ENCODE assay signal across 29 cellular contexts in genomic region chr9:81517954-81518353, GRCh38.
DNase-seq lines count a peak whose midpoint lies in the region; FAIRE-seq and TF ChIP-seq lines count a peak whose summit lies in the region.
"Had no signal": no experiment of that assay in that cellular context is flagged by ENCODE, and none has a peak within 500 bp of the region (broad histone marks: within the 10 kb centered on the region; RNA-seq: fewer than 3 reads in every experiment).

No MANE protein-coding gene starts in this region.

- DNase-seq in GM12865 (ENCODE audit: low read depth), result peak; percentile 9
- DNase-seq in NCI-H1417 treated with DMSO at 0.1 percent for 48 hours (lab: John Stamatoyannopoulos, UW), result peak; percentile 89
- peak; percentile 51 for DNase-seq in NCI-H2196 treated with DMSO at 0.1 percent for 48 hours (lab: John Stamatoyannopoulos, UW; ENCODE audit: unreplicated experiment)
- peak; percentile 28 for DNase-seq in bronchial epithelial cell (ENCODE audit: low read depth)
- DNase-seq in epidermal melanocyte (ENCODE audit: insufficient read length, low spot score), result no peak
- DNase-seq in activated CD4-positive, alpha-beta T cell treated with anti-CD3 and anti-CD28 coated beads, Interleukin-2, amount 50 U/mL, for 4 hours, result no peak
- no peak for DNase-seq in RKO (ENCODE audit: low spot score)
- no peak for DNase-seq in CD14-positive monocyte (ENCODE audit: low spot score)
- DNase-seq: activated CD8-positive, alpha-beta memory T cell treated with anti-CD3 and anti-CD28 coated beads for 24 hours; activated effector memory CD4-positive, alpha-beta T cell treated with Interleukin-2 at 50 U/mL for 16 hours; activated naive CD8-positive, alpha-beta T cell treated with anti-CD3 and anti-CD28 coated beads, Interleukin-2, amount 10 ng/mL, durations not matched to agents 7 days and 5 days; Calu3; caudate nucleus; cortex of kidney; effector memory CD8-positive, alpha-beta T cell; foreskin melanocyte; heart right ventricle; midbrain; naive thymus-derived CD8-positive, alpha-beta T cell; NCI-H1694; OCI-M1; stimulated activated naive CD8-positive, alpha-beta T cell treated with anti-CD3 and anti-CD28 coated beads, Interleukin-15, amount 100 ng/mL, for 72 hours had no signal

- no peak for TF ChIP-seq CTCF in GM12865 (IDR thresholded peaks at IDR 0.05; ENCODE audit: insufficient read depth, low read depth, low read length, missing control alignments)
- TF ChIP-seq CTCF in bronchial epithelial cell (IDR thresholded peaks at IDR 0.05; ENCODE audit: insufficient read depth, low read length, severe bottlenecking), result no peak
- no peak for TF ChIP-seq CTCF in CD14-positive monocyte (IDR thresholded peaks at IDR 0.05)

- no peak overlapping the region for H3K27ac Mint-ChIP-seq in CD14-positive monocyte
- H3K27ac Mint-ChIP-seq: activated naive CD8-positive, alpha-beta T cell treated with anti-CD3 and anti-CD28 coated beads, Interleukin-2, amount 10 ng/mL, durations not matched to agents 7 days and 5 days; effector memory CD8-positive, alpha-beta T cell; naive thymus-derived CD8-positive, alpha-beta T cell; stimulated activated naive CD8-positive, alpha-beta T cell treated with anti-CD3 and anti-CD28 coated beads, Interleukin-15, amount 100 ng/mL, for 72 hours; T-helper 2 cell treated with Interferon-gamma antibody and Interleukin-4, amounts not matched to agents 5 μg/mL and 100 μg/mL, for 36 hours had no signal

- H3K4me3 Mint-ChIP-seq in CD14-positive monocyte, result no peak overlapping the region
- H3K4me3 Mint-ChIP-seq: activated naive CD8-positive, alpha-beta T cell treated with anti-CD3 and anti-CD28 coated beads, Interleukin-2, amount 10 ng/mL, durations not matched to agents 7 days and 5 days; effector memory CD8-positive, alpha-beta T cell; IgD-negative memory B cell; naive thymus-derived CD8-positive, alpha-beta T cell; stimulated activated naive CD8-positive, alpha-beta T cell treated with anti-CD3 and anti-CD28 coated beads, Interleukin-15, amount 100 ng/mL, for 72 hours; T-helper 2 cell treated with Interferon-gamma antibody and Interleukin-4, amounts not matched to agents 5 μg/mL and 100 μg/mL, for 36 hours had no signal

- intact Hi-C loops in CD14-positive monocyte (cut with micrococcal nuclease), result no loop called here

- peaks cover 0 to 4% (median 2%) of the 10 kb centered on the region in 3 donors for H3K27me3 Mint-ChIP-seq in CD14-positive monocyte (ENCODE audit: low read depth in 3 of 3)
- H3K27me3 Mint-ChIP-seq: effector memory CD8-positive, alpha-beta T cell had no signal

- no peak for FAIRE-seq in bronchial epithelial cell (lab: Jason Lieb, UNC)
- FAIRE-seq: astrocyte, H1 had no signal

- H3K27me3 ChIP-seq in bronchial epithelial cell (ENCODE audit: control insufficient read depth, insufficient read depth, low read length), result no peaks in the 10 kb centered on the region
- H3K27me3 ChIP-seq: BLaER1 treated with 17β-estradiol and CSF1 and Interleukin-3, amounts not matched to agents 10 nM and 100 nM; esophagus muscularis mucosa; vagina had no signal

- peaks cover 0 to 6% (median 0%) of the 10 kb centered on the region in 7 donors for H3K9me3 Mint-ChIP-seq in CD14-positive monocyte
- H3K9me3 Mint-ChIP-seq: stimulated activated naive CD8-positive, alpha-beta T cell treated with anti-CD3 and anti-CD28 coated beads, Interleukin-15, amount 100 ng/mL, for 72 hours; T-helper 2 cell treated with Interferon-gamma antibody and Interleukin-4, amounts not matched to agents 5 μg/mL and 100 μg/mL, for 36 hours had no signal

- H3K4me3 ChIP-seq in GM12865 (ENCODE audit: low read depth, low read length) (no peak overlapping the region), bronchial epithelial cell (ENCODE audit: low read depth, low read length) (no peak overlapping the region)
- H3K4me3 ChIP-seq: BLaER1 treated with 17β-estradiol and CSF1 and Interleukin-3, amounts not matched to agents 10 nM and 100 nM; esophagus muscularis mucosa; heart right ventricle; vagina had no signal

- H3K4me1 Mint-ChIP-seq in CD14-positive monocyte, result peaks cover 7% of the 10 kb centered on the region
- H3K4me1 Mint-ChIP-seq: activated naive CD8-positive, alpha-beta T cell treated with anti-CD3 and anti-CD28 coated beads, Interleukin-2, amount 10 ng/mL, durations not matched to agents 7 days and 5 days; stimulated activated naive CD8-positive, alpha-beta T cell treated with anti-CD3 and anti-CD28 coated beads, Interleukin-15, amount 100 ng/mL, for 72 hours had no signal

- no peaks in the 10 kb centered on the region for H3K36me3 Mint-ChIP-seq in CD14-positive monocyte
- H3K36me3 Mint-ChIP-seq: activated naive CD8-positive, alpha-beta T cell treated with anti-CD3 and anti-CD28 coated beads, Interleukin-2, amount 10 ng/mL, durations not matched to agents 7 days and 5 days; IgD-negative memory B cell; naive thymus-derived CD8-positive, alpha-beta T cell had no signal

- H3K36me3 ChIP-seq in bronchial epithelial cell (ENCODE audit: control insufficient read depth, insufficient read depth, low read length), result no peaks in the 10 kb centered on the region
- H3K36me3 ChIP-seq: BLaER1 treated with 17β-estradiol and CSF1 and Interleukin-3, amounts not matched to agents 10 nM and 100 nM; esophagus muscularis mucosa; heart right ventricle; vagina had no signal

Comparison
In these comparisons a context has a peak if more than half of its experiments do, and no peak if none do; other contexts are left out.
1. DNase-seq: peak in GM12865 (single experiment), NCI-H1417 treated with DMSO at 0.1 percent for 48 hours (single experiment), NCI-H2196 treated with DMSO at 0.1 percent for 48 hours (single experiment) and bronchial epithelial cell (single experiment); none in epidermal melanocyte (single experiment), activated CD4-positive, alpha-beta T cell treated with anti-CD3 and anti-CD28 coated beads, Interleukin-2, amount 50 U/mL, for 4 hours (0 of 2), RKO (single experiment) and CD14-positive monocyte (single experiment).